Comparison of ENCODE assay signal across 1 cellular context in genomic region chr2:10452334-10452733, GRCh38.
TF ChIP-seq lines count a peak whose summit lies in the region.

No MANE protein-coding gene starts in this region.

TF ChIP-seq in HepG2, 621 proteins besides CTCF, POLR2A, EP300 and RAD21 (continued from another document and continues in another):
- no peak for TF ChIP-seq ZMYM2 (CRISPR knock-in tag; IDR thresholded peaks at IDR 0.05)
- peak; percentile 32; the same call in 1 of the 2 replicates for TF ChIP-seq PRDM10 (CRISPR knock-in tag; IDR thresholded peaks at IDR 0.05; ENCODE audit: low read depth)
- TF ChIP-seq SP5 (CRISPR knock-in tag; IDR thresholded peaks at IDR 0.05; ENCODE audit: borderline replicate concordance, low read depth) = 0 out of 2 replicates have a peak, but pooled peaks have one; percentile 29
- TF ChIP-seq HNF4A (CRISPR knock-in tag; IDR thresholded peaks at IDR 0.05) = no peak
- TF ChIP-seq ZNF646 (CRISPR knock-in tag; IDR thresholded peaks at IDR 0.05) = no peak
- TF ChIP-seq ARNT (IDR thresholded peaks at IDR 0.05) = no peak
- no peak for TF ChIP-seq ZNF841 (CRISPR knock-in tag; IDR thresholded peaks at IDR 0.05; ENCODE audit: borderline replicate concordance)
- TF ChIP-seq ZFP37 (CRISPR knock-in tag; IDR thresholded peaks at IDR 0.05; ENCODE audit: borderline replicate concordance) = peak; percentile 60; the same call in 1 of the 2 replicates
- TF ChIP-seq HNRNPK (IDR thresholded peaks at IDR 0.05; ENCODE audit: low read depth, low read length, poor library complexity, severe bottlenecking) = no peak
- peak; percentile 80 for TF ChIP-seq FOXA3 (CRISPR knock-in tag; IDR thresholded peaks at IDR 0.05)
- TF ChIP-seq SMC3 (IDR thresholded peaks at IDR 0.05; ENCODE audit: low read length) = no peak
- no peak for TF ChIP-seq GFI1 (CRISPR knock-in tag; IDR thresholded peaks at IDR 0.05; ENCODE audit: borderline replicate concordance)
- peak; percentile 56; the same call in 1 of the 2 replicates for TF ChIP-seq ZNF501 (CRISPR knock-in tag; IDR thresholded peaks at IDR 0.05)
- no peak for TF ChIP-seq ZNF275 (CRISPR knock-in tag; IDR thresholded peaks at IDR 0.05; ENCODE audit: borderline replicate concordance)
- no peak for TF ChIP-seq KDM4B (CRISPR knock-in tag; IDR thresholded peaks at IDR 0.05)
- no peak for TF ChIP-seq ZNF512 (CRISPR knock-in tag; IDR thresholded peaks at IDR 0.05)
- no peak for TF ChIP-seq SKI (IDR thresholded peaks at IDR 0.05; ENCODE audit: partially characterized antibody)
- TF ChIP-seq MXD4 (CRISPR knock-in tag; IDR thresholded peaks at IDR 0.05) = no peak
- TF ChIP-seq ZNF326 (CRISPR knock-in tag; IDR thresholded peaks at IDR 0.05; ENCODE audit: borderline replicate concordance) = no peak
- no peak for TF ChIP-seq THAP8 (CRISPR knock-in tag; IDR thresholded peaks at IDR 0.05; ENCODE audit: borderline replicate concordance)
- no peak for TF ChIP-seq NAIF1 (CRISPR knock-in tag; IDR thresholded peaks at IDR 0.05; ENCODE audit: borderline replicate concordance)
- TF ChIP-seq ZNF232 (CRISPR knock-in tag; IDR thresholded peaks at IDR 0.05; ENCODE audit: borderline replicate concordance) = 0 out of 2 replicates have a peak, but pooled peaks have one; percentile 39
- no peak for TF ChIP-seq ZNF253 (CRISPR knock-in tag; IDR thresholded peaks at IDR 0.05; ENCODE audit: borderline replicate concordance)
- TF ChIP-seq SOX13 (IDR thresholded peaks at IDR 0.05) = no peak
- TF ChIP-seq SOX13 (CRISPR knock-in tag; conservative IDR thresholded peaks at IDR 0.05 in 1 of 2, IDR thresholded peaks at IDR 0.05 in 1 of 2) = no peak; a peak in 1 of 4 replicates
- TF ChIP-seq HNRNPLL (IDR thresholded peaks at IDR 0.05; ENCODE audit: low read depth, low read length, poor library complexity, severe bottlenecking) = no peak
- no peak for TF ChIP-seq NPAS2 (CRISPR knock-in tag; IDR thresholded peaks at IDR 0.05; ENCODE audit: borderline replicate concordance)
- TF ChIP-seq TBL1XR1 (IDR thresholded peaks at IDR 0.05; ENCODE audit: borderline replicate concordance, low read length, partially characterized antibody) = no peak
- no peak for TF ChIP-seq MEIS1 (CRISPR knock-in tag; IDR thresholded peaks at IDR 0.05; ENCODE audit: borderline replicate concordance)
- TF ChIP-seq KAT7 (CRISPR knock-in tag; IDR thresholded peaks at IDR 0.05; ENCODE audit: borderline replicate concordance) = no peak
- no peak for TF ChIP-seq JUND (CRISPR knock-in tag; IDR thresholded peaks at IDR 0.05)
- TF ChIP-seq CHD4 (IDR thresholded peaks at IDR 0.05; ENCODE audit: borderline replicate concordance, low read length) = no peak
- no peak for TF ChIP-seq SNAI1 (CRISPR knock-in tag; IDR thresholded peaks at IDR 0.05; ENCODE audit: borderline replicate concordance)
- TF ChIP-seq HNF4G (IDR thresholded peaks at IDR 0.05; ENCODE audit: borderline replicate concordance, low read depth, low read length) = no peak
- TF ChIP-seq HNF4G (CRISPR knock-in tag; IDR thresholded peaks at IDR 0.05; ENCODE audit: borderline replicate concordance, low read depth) = no peak
- no peak for TF ChIP-seq ZNF629 (CRISPR knock-in tag; conservative IDR thresholded peaks at IDR 0.05)
- 0 out of 2 replicates have a peak, but pooled peaks have one; percentile 30 for TF ChIP-seq HNRNPL (IDR thresholded peaks at IDR 0.05; ENCODE audit: low read depth, low read length)
- no peak for TF ChIP-seq DR1 (CRISPR knock-in tag; IDR thresholded peaks at IDR 0.05)
- no peak for TF ChIP-seq TSC22D2 (CRISPR knock-in tag; IDR thresholded peaks at IDR 0.05; ENCODE audit: borderline replicate concordance)
- TF ChIP-seq ZNF687 (CRISPR knock-in tag; IDR thresholded peaks at IDR 0.05) = peak; percentile 61
- no peak for TF ChIP-seq NCOA5 (CRISPR knock-in tag; IDR thresholded peaks at IDR 0.05)
- TF ChIP-seq NR0B2 (CRISPR knock-in tag; IDR thresholded peaks at IDR 0.05) = no peak
- no peak for TF ChIP-seq NFYC (CRISPR knock-in tag; IDR thresholded peaks at IDR 0.05)
- peak; percentile 59; the same call in 1 of the 2 replicates for TF ChIP-seq ZNF670 (CRISPR knock-in tag; IDR thresholded peaks at IDR 0.05; ENCODE audit: borderline replicate concordance)
- TF ChIP-seq GPBP1L1 (CRISPR knock-in tag; IDR thresholded peaks at IDR 0.05) = no peak
